Comparison of ENCODE assay signal across 17 cellular contexts in genomic region chr10:52135101-52135500, GRCh38.
A peak's percentile ranks its signal among the peaks of the same experiment; 100 is the strongest.
DNase-seq lines count a peak whose midpoint lies in the region; FAIRE-seq and TF ChIP-seq lines count a peak whose summit lies in the region.
"Had no signal": no experiment of that assay in that cellular context is flagged by ENCODE, and none has a peak within 500 bp of the region (broad histone marks: within the 10 kb centered on the region; RNA-seq: fewer than 3 reads in every experiment).

No MANE protein-coding gene starts in this region.

- H2AK5ac ChIP-seq in H1 (ENCODE audit: low read depth, low read length) (no peak overlapping the region), trophoblast cell (ENCODE audit: low read length) (no peak overlapping the region)

- dilution Hi-C loops in mammary epithelial cell (cut with HindIII; ENCODE audit: low sequenced_read_pairs): no loop called here

- no peak overlapping the region for H4K5ac ChIP-seq in H1 (ENCODE audit: insufficient read length, low read depth, low read length)

- H3K4me3 Mint-ChIP-seq in MCF 10A (ENCODE audit: unreplicated experiment): no peak overlapping the region
- H3K4me3 Mint-ChIP-seq: CD4-positive, alpha-beta T cell; GM23338 had no signal

- TF ChIP-seq RAD21 in H1 (IDR thresholded peaks at IDR 0.05 in 1 of 2, conservative IDR thresholded peaks at IDR 0.05 in 1 of 2; ENCODE audit: low read depth in 2 of 2, low read length in 2 of 2): no peak

- H3K79me2 ChIP-seq in mammary epithelial cell (ENCODE audit: insufficient read depth, low read length): no peaks in the 10 kb centered on the region
- H3K79me2 ChIP-seq in H1 (ENCODE audit: control insufficient read depth in 1 of 2, insufficient read depth in 2 of 2, low read length in 2 of 2): no peaks in the 10 kb centered on the region
- H3K79me2 ChIP-seq in trophoblast cell (ENCODE audit: control insufficient read depth, insufficient read depth, low read length, poor library complexity): no peaks in the 10 kb centered on the region

- in situ Hi-C loops in mammary epithelial cell (cut with MboI; ENCODE audit: low sequenced_read_pairs in 2 of 2): no loop called here

- H2BK5ac ChIP-seq in H1 (ENCODE audit: low read depth, low read length) (no peak overlapping the region), trophoblast cell (ENCODE audit: low read depth, low read length, poor library complexity) (no peak overlapping the region)

- no peaks in the 10 kb centered on the region for H3K36me3 ChIP-seq in mammary epithelial cell (ENCODE audit: insufficient read depth, low read length)
- no peaks in the 10 kb centered on the region for H3K36me3 ChIP-seq in H1 (ENCODE audit: control insufficient read depth in 2 of 4, insufficient read depth in 4 of 4, low read length in 3 of 4)
- H3K36me3 ChIP-seq in trophoblast cell (ENCODE audit: control insufficient read depth in 1 of 2, insufficient read depth in 2 of 2, low read length in 2 of 2): no peaks in the 10 kb centered on the region

- H3K23ac ChIP-seq in H1 (ENCODE audit: insufficient read length) (no peak overlapping the region), trophoblast cell (ENCODE audit: low read length) (no peak overlapping the region)

- intact Hi-C loops in mammary epithelial cell (cut with micrococcal nuclease) (no loop called here), MCF 10A (cut with micrococcal nuclease) (no loop called here)

- no peaks in the 10 kb centered on the region for H3K23me2 ChIP-seq in H1 (ENCODE audit: low read depth, low read length)

- H3K9ac ChIP-seq in mammary epithelial cell (ENCODE audit: insufficient read depth, low read length) (no peak overlapping the region), H1 (replicated peaks in 1 of 4; ENCODE audit: extremely low read depth in 1 of 4, low read depth in 3 of 4, low read length in 3 of 4) (no peak overlapping the region), trophoblast cell (ENCODE audit: low read length) (no peak overlapping the region)

- H3K9me3 ChIP-seq in mammary epithelial cell (replicated peaks; ENCODE audit: insufficient read depth, low read length): no peaks in the 10 kb centered on the region
- no peaks in the 10 kb centered on the region for H3K9me3 ChIP-seq in H1 (ENCODE audit: insufficient read depth in 2 of 2, low read depth in 1 of 2, low read length in 1 of 2)
- H3K9me3 ChIP-seq in trophoblast cell (ENCODE audit: insufficient read depth, low read depth, low read length): no peaks in the 10 kb centered on the region
- H3K9me3 ChIP-seq: A549, Caco-2 had no signal

- H3K79me1 ChIP-seq in H1 (ENCODE audit: low read depth, low read length) (no peaks in the 10 kb centered on the region), trophoblast cell (ENCODE audit: low read length) (no peaks in the 10 kb centered on the region)

- peak; percentile 60 for FAIRE-seq in H1 (lab: Jason Lieb, UNC)
- FAIRE-seq: A549, D721Med had no signal

- H2BK120ac ChIP-seq in H1 (replicated peaks; ENCODE audit: low read depth, low read length) (no peak overlapping the region), trophoblast cell (ENCODE audit: insufficient read depth, low read length, poor library complexity) (no peak overlapping the region)

- H3K36me3 Mint-ChIP-seq in MCF 10A (ENCODE audit: insufficient read depth, unreplicated experiment): no peaks in the 10 kb centered on the region

- H2BK20ac ChIP-seq in H1 (ENCODE audit: low read length): no peak overlapping the region

- H3K14ac ChIP-seq in H1 (ENCODE audit: insufficient read length) (no peak overlapping the region), trophoblast cell (ENCODE audit: low read length) (no peak overlapping the region)

- no peak overlapping the region for H3K27ac Mint-ChIP-seq in MCF 10A (ENCODE audit: low read depth, unreplicated experiment)
- H3K27ac Mint-ChIP-seq: CD4-positive, alpha-beta T cell; GM23338 had no signal

- H3K56ac ChIP-seq in H1 (replicated peaks; ENCODE audit: insufficient read length, low read depth, low read length): no peak overlapping the region

- H2BK12ac ChIP-seq in H1 (ENCODE audit: low read depth, low read length) (no peak overlapping the region), trophoblast cell (ENCODE audit: low read length) (no peak overlapping the region)

- no peak for TF ChIP-seq POLR2A in H1 (IDR thresholded peaks at IDR 0.05; ENCODE audit: control extremely low read depth in 1 of 2, low read depth in 2 of 2, low read length in 2 of 2)

- H2BK15ac ChIP-seq in H1 (ENCODE audit: low read length): no peak overlapping the region

- H4K20me1 ChIP-seq in mammary epithelial cell (ENCODE audit: insufficient read depth, low read length): no peaks in the 10 kb centered on the region
- H4K20me1 ChIP-seq in H1 (replicated peaks in 1 of 2; ENCODE audit: control insufficient read depth in 1 of 2, insufficient read depth in 2 of 2, low read length in 2 of 2): no peaks in the 10 kb centered on the region

- no peak overlapping the region for H4K12ac ChIP-seq in trophoblast cell (ENCODE audit: low read depth, low read length)

- no TSS peak for BruUV-seq in mammary epithelial cell (replicated peaks; lab: Mats Ljungman, UMichigan)
- BruUV-seq in MCF 10A (replicated peaks; lab: Mats Ljungman, UMichigan): no TSS peak

- no peak overlapping the region for H3K27ac ChIP-seq in mammary epithelial cell (ENCODE audit: insufficient read depth, low read depth, low read length)
- H3K27ac ChIP-seq in H1 (ENCODE audit: low read depth, low read length): no peak overlapping the region
- no peak overlapping the region for H3K27ac ChIP-seq in trophoblast cell (ENCODE audit: low read depth, low read length)
- H3K27ac ChIP-seq: 22Rv1, A549, C4-2B had no signal

- H4K8ac ChIP-seq in H1 (ENCODE audit: extremely low read depth, insufficient read depth, low read length): no peak overlapping the region
- no peak overlapping the region for H4K8ac ChIP-seq in trophoblast cell (ENCODE audit: low read depth, low read length)

- TF ChIP-seq CTCF in mammary epithelial cell (conservative IDR thresholded peaks at IDR 0.05 in 1 of 2, IDR thresholded peaks at IDR 0.05 in 1 of 2; ENCODE audit: extremely low read depth in 1 of 2, insufficient read depth in 1 of 2, low read depth in 1 of 2, low read length in 2 of 2) (no peak), MCF 10A (IDR thresholded peaks at IDR 0.05; ENCODE audit: unreplicated experiment) (no peak), H1 (IDR thresholded peaks at IDR 0.05; ENCODE audit: control extremely low read depth in 1 of 3, insufficient read depth in 1 of 3, low read depth in 1 of 3, low read length in 3 of 3) (no peak)

- no peak overlapping the region for H3K4me2 ChIP-seq in mammary epithelial cell (ENCODE audit: insufficient read depth, low read depth, low read length)
- no peak overlapping the region for H3K4me2 ChIP-seq in H1 (ENCODE audit: insufficient read depth in 1 of 2, low read depth in 2 of 2, low read length in 2 of 2)
- H3K4me2 ChIP-seq in trophoblast cell (ENCODE audit: low read length): no peak overlapping the region
- H3K4me2 ChIP-seq: A549, GM23338 had no signal

- no peak overlapping the region for H3K18ac ChIP-seq in H1 (ENCODE audit: extremely low read depth, low read length)
- H3K18ac ChIP-seq in trophoblast cell (ENCODE audit: low read length): no peak overlapping the region

- no peaks in the 10 kb centered on the region for H3K9me3 Mint-ChIP-seq in MCF 10A (ENCODE audit: unreplicated experiment)
- H3K9me3 Mint-ChIP-seq: CD4-positive, alpha-beta T cell; GM23338 had no signal

- no peak overlapping the region for H2AFZ ChIP-seq in mammary epithelial cell (ENCODE audit: low read depth, low read length)
- H2AFZ ChIP-seq in H1 (ENCODE audit: low read length): no peak overlapping the region
- H2AFZ ChIP-seq in trophoblast cell (ENCODE audit: insufficient read depth, low read length, poor library complexity): no peak overlapping the region
- H2AFZ ChIP-seq: GM23338 had no signal

- H3K4me1 ChIP-seq in mammary epithelial cell (ENCODE audit: insufficient read depth, low read length) (no peaks in the 10 kb centered on the region), H1 (replicated peaks in 1 of 4; ENCODE audit: control insufficient read depth in 3 of 4, insufficient read depth in 4 of 4, low read length in 3 of 4) (no peaks in the 10 kb centered on the region), trophoblast cell (ENCODE audit: control insufficient read depth in 1 of 2, insufficient read depth in 2 of 2, low read length in 2 of 2) (no peaks in the 10 kb centered on the region)
- H3K4me1 ChIP-seq: A549, Caco-2 had no signal

- H3K4ac ChIP-seq in H1 (replicated peaks; ENCODE audit: insufficient read length, low read depth, low read length): no peak overlapping the region
- no peak overlapping the region for H3K4ac ChIP-seq in trophoblast cell (ENCODE audit: low read depth, low read length)

- H3K27me3 Mint-ChIP-seq in MCF 10A (ENCODE audit: insufficient read depth, unreplicated experiment): peaks cover 21% of the 10 kb centered on the region
- H3K27me3 Mint-ChIP-seq: CD4-positive, alpha-beta T cell had no signal

- POLR2A ChIA-PET in MCF 10A (lab: Yijun Ruan, JAX) (no interaction called here), H1 (lab: Charles Lee; ENCODE audit: partially characterized antibody) (interaction anchor here (1.0 kb wide), 1 partner anchor 105 kb away, joined by 3 read pairs; no protein-coding TSS in a partner anchor)

- WGBS in mammary epithelial cell (ENCODE audit: low coverage, missing lambda C conversion rate): 45% methylated on average over 2 of the region's 2 CpGs
- 76 to 100% methylated on average over 1 to 2 of the region's 2 CpGs for WGBS in H1 (ENCODE audit: extremely low coverage in 1 of 2, insufficient coverage in 1 of 2, insufficient read length in 1 of 2, insufficient replicate concordance in 2 of 2, low coverage in 1 of 2, low lambda C conversion rate in 2 of 2, missing lambda C conversion rate in 1 of 2), 2 experiments
- 100% methylated on average over 1 of the region's 2 CpGs for WGBS in trophoblast cell (ENCODE audit: extremely low coverage, insufficient coverage, insufficient read length)

- no peak for TF ChIP-seq EP300 in H1 (IDR thresholded peaks at IDR 0.05; ENCODE audit: borderline replicate concordance in 1 of 2, low read depth in 2 of 2, low read length in 2 of 2)

- CTCF ChIA-PET in mammary epithelial cell (lab: Charles Lee; ENCODE audit: low non-redundant PET): no interaction called here
- CTCF ChIA-PET in MCF 10A (lab: Yijun Ruan, JAX): interaction anchor here (0.9 to 1.3 kb wide), 2 partner anchors 13 to 44 kb away, joined by 3 read pairs; no protein-coding TSS in a partner anchor
- CTCF ChIA-PET in H1 (lab: Charles Lee; ENCODE audit: partially characterized antibody): no interaction called here

- H3K27me3 ChIP-seq in mammary epithelial cell (ENCODE audit: insufficient read depth, low read length) (peaks cover 4% of the 10 kb centered on the region), H1 (replicated peaks in 1 of 4; ENCODE audit: control insufficient read depth in 3 of 4, extremely low read depth in 1 of 4, insufficient read depth in 3 of 4, low read length in 3 of 4) (peaks cover 0 to 1% (median 0%) of the 10 kb centered on the region in 4 experiments; a peak in 1 of 7 replicates), trophoblast cell (ENCODE audit: insufficient read depth, low read length) (no peaks in the 10 kb centered on the region)

- DNase-seq in mammary epithelial cell (peak; percentile 19), MCF 10A (ENCODE audit: unreplicated experiment) (no peak), H1 (ENCODE audit: low read depth in 1 of 2, low spot score in 2 of 2) (no peak), trophoblast cell (peak; percentile 5 to 58), DMS79 treated with DMSO at 0.1 percent for 48 hours (lab: John Stamatoyannopoulos, UW) (no peak), inferior parietal cortex (ENCODE audit: extremely low spot score) (no peak)
- no peak for DNase-seq in effector CD4-positive, alpha-beta T cell
- DNase-seq: AML-193; Caco-2; CD4-positive, alpha-beta T cell; GDM1; H7 had no signal

- H3K4me3 ChIP-seq in mammary epithelial cell (replicated peaks in 1 of 3; ENCODE audit: insufficient read depth in 1 of 3, low read depth in 2 of 3, low read length in 3 of 3) (no peak overlapping the region), H1 (ENCODE audit: extremely low read depth in 1 of 4, insufficient read depth in 2 of 4, low read depth in 3 of 4, low read length in 4 of 4) (no peak overlapping the region), trophoblast cell (ENCODE audit: low read depth, low read length) (no peak overlapping the region)
- H3K4me3 ChIP-seq: A549, GM23338 had no signal

- no peak overlapping the region for H4K91ac ChIP-seq in H1 (replicated peaks; ENCODE audit: insufficient read length, low read length)
- H4K91ac ChIP-seq in trophoblast cell (ENCODE audit: low read depth, low read length): no peak overlapping the region

- H3K4me1 Mint-ChIP-seq in MCF 10A (ENCODE audit: insufficient read depth, unreplicated experiment): no peaks in the 10 kb centered on the region

Comparison
In these comparisons a context has a peak if more than half of its experiments do, and no peak if none do; other contexts are left out.
1. DNase-seq: peak in mammary epithelial cell (single experiment) and trophoblast cell (2 of 2); none in MCF 10A (single experiment), H1 (0 of 2), DMS79 treated with DMSO at 0.1 percent for 48 hours (single experiment), inferior parietal cortex (single experiment) and effector CD4-positive, alpha-beta T cell (single experiment).